Comparison of ENCODE assay signal across 12 cellular contexts in the genomic region with DNA sequence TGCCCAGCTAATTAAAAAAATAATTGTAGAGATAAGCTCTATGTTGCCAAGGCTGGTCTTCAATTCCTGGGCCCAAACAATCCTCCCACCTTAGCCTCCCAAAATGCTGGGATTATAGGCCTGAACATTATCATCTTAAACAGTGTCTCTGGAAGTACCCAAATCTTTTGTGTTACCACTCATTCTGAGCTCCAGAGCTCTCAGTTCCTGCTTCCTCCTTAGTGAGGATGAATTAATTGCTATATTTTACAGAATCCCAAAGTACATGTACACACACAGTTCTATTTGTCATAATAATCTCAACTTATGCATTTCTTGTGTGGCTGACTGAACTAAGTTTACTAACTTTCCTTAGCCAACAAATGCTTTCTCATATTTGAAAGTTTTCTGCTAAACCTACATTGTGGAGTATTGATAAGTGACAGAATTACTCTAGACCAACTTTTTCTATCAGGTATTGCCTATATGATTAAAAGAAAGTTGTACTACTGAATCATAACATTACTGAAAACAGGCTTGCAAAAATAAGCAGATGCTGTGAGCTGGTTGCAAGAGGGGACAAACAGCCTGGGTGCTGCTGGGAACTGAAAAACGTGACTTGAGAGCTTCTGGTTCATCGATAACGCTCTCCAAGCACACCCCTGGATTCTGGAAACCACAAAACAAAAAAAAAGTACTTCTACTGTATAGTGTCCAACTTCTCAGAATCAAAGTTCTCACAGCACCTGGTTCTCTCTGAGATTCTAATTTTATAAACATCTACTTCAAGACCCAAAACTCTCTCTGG.
A peak's percentile ranks its signal among the peaks of the same experiment; 100 is the strongest.
DNase-seq lines count a peak whose midpoint lies in the region; ATAC-seq and FAIRE-seq lines count a peak whose summit lies in the region.
"Had no signal": no experiment of that assay in that cellular context is flagged by ENCODE, and none has a peak within 500 bp of the region (broad histone marks: within the 10 kb centered on the region; RNA-seq: fewer than 3 reads in every experiment).

No MANE protein-coding gene starts in this region.

- H3K27ac Mint-ChIP-seq in activated naive CD8-positive, alpha-beta T cell treated with anti-CD3 and anti-CD28 coated beads, Interleukin-2, amount 50 U/mL, for 24 hours, result no peak overlapping the region

- no peaks in the 10 kb centered on the region for H3K9me3 Mint-ChIP-seq in activated naive CD8-positive, alpha-beta T cell treated with anti-CD3 and anti-CD28 coated beads, Interleukin-2, amount 50 U/mL, for 24 hours

- peak; percentile 44 to 64 for ATAC-seq in activated CD4-positive, CD25-positive, alpha-beta regulatory T cell treated with anti-CD3 and anti-CD28 coated beads, Interleukin-2, amount 50 U/mL, for 24 hours
- ATAC-seq in GM19468 (IDR thresholded peaks at IDR 0.05; ENCODE audit: extremely low read depth, unreplicated experiment), result peak; percentile 60
- peak; percentile 73 for ATAC-seq in HG03060 (IDR thresholded peaks at IDR 0.05; ENCODE audit: low read depth, unreplicated experiment)
- peak; percentile 39 for ATAC-seq in activated naive CD8-positive, alpha-beta T cell treated with anti-CD3 and anti-CD28 coated beads, Interleukin-2, amount 50 U/mL, for 24 hours

- H3K27me3 Mint-ChIP-seq in activated naive CD8-positive, alpha-beta T cell treated with anti-CD3 and anti-CD28 coated beads, Interleukin-2, amount 50 U/mL, for 24 hours, result no peaks in the 10 kb centered on the region

- FAIRE-seq in RCC 7860 (lab: Jason Lieb, UNC), result no peak
- FAIRE-seq: A204.1 had no signal

- DNase-seq in activated CD4-positive, CD25-positive, alpha-beta regulatory T cell treated with anti-CD3 and anti-CD28 coated beads, Interleukin-2, amount 50 U/mL, for 72 hours, result no peak
- no peak for DNase-seq in activated naive CD8-positive, alpha-beta T cell treated with anti-CD3 and anti-CD28 coated beads, Interleukin-2, amount 50 U/mL, for 24 hours
- no peak for DNase-seq in NK-92 (lab: John Stamatoyannopoulos, UW; ENCODE audit: unreplicated experiment)
- DNase-seq in SHP77 treated with DMSO at 0.1 percent for 48 hours (lab: John Stamatoyannopoulos, UW), result no peak
- DNase-seq in RCC 7860 (ENCODE audit: low spot score), result no peak
- DNase-seq: activated gamma-delta T cell treated with Interleukin-2 at 50 U/mL for 16 hours, hypothalamus, midbrain had no signal

- no peak overlapping the region for H3K4me3 Mint-ChIP-seq in activated naive CD8-positive, alpha-beta T cell treated with anti-CD3 and anti-CD28 coated beads, Interleukin-2, amount 50 U/mL, for 24 hours

- H3K4me1 Mint-ChIP-seq in activated naive CD8-positive, alpha-beta T cell treated with anti-CD3 and anti-CD28 coated beads, Interleukin-2, amount 50 U/mL, for 24 hours, result peaks cover 53% of the 10 kb centered on the region

- H3K36me3 Mint-ChIP-seq in activated naive CD8-positive, alpha-beta T cell treated with anti-CD3 and anti-CD28 coated beads, Interleukin-2, amount 50 U/mL, for 24 hours (ENCODE audit: low read depth), result no peaks in the 10 kb centered on the region
